Comparison of ENCODE assay signal across 8 cellular contexts in the genomic region with DNA sequence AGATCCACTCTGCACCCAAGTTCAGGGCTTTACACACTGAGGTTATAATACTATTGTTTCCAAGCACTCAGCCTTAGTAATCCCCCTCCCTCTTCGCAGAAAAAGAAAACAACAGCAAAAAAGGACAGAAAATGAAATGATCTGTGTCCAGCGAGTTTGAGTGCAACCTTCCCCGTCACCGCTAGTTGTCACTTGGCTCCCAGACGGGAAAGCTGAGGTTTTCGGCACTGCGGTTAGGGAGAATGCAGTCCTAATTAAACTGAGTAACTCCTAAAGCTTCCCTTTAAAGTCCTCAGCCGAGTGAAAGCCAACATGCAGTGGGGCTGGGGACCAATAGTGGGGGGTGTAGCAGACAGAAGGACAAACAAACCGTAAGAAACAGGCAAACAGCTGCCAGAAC. TPM values are rescaled to one million over a fixed set of nuclear protein-coding genes. Genes with fewer than 3 reads are reported as not detected.
DNase-seq lines count a peak whose midpoint lies in the region; TF ChIP-seq lines count a peak whose summit lies in the region.
"Had no signal": no experiment of that assay in that cellular context is flagged by ENCODE, and none has a peak within 500 bp of the region (broad histone marks: within the 10 kb centered on the region; RNA-seq: fewer than 3 reads in every experiment).

No MANE protein-coding gene starts in this region.

- no peak overlapping the region for H2BK120ac ChIP-seq in neuronal stem cell (ENCODE audit: low read depth, low read length)

- H2BK15ac ChIP-seq in neuronal stem cell (ENCODE audit: low read length): no peak overlapping the region

- peak; percentile 44 for TF ChIP-seq CTCF in GM12874 (IDR thresholded peaks at IDR 0.05; ENCODE audit: insufficient read depth, low read depth, low read length)
- TF ChIP-seq CTCF in choroid plexus epithelial cell (conservative IDR thresholded peaks at IDR 0.05; ENCODE audit: low read depth, low read length): peak; percentile 74
- TF ChIP-seq CTCF in right atrium auricular region (IDR thresholded peaks at IDR 0.05): no peak

- no peak overlapping the region for H4K8ac ChIP-seq in neuronal stem cell (ENCODE audit: low read depth, low read length)

- no CpG with 5 or more reads among the region's 9 CpGs for WGBS in neuronal stem cell (ENCODE audit: extremely low coverage in 2 of 2, insufficient read length in 2 of 2, insufficient replicate concordance in 1 of 2), 2 donors

- H3K27me3 ChIP-seq in neuronal stem cell (ENCODE audit: control insufficient read depth in 3 of 3, insufficient read depth in 3 of 3, low read depth in 1 of 3, low read length in 3 of 3) (peaks cover 0 to 33% (median 21%) of the 10 kb centered on the region in 3 experiments), right atrium auricular region (no peaks in the 10 kb centered on the region)

- no peak overlapping the region for H2BK5ac ChIP-seq in neuronal stem cell (ENCODE audit: low read length)

- no peaks in the 10 kb centered on the region for H3K79me1 ChIP-seq in neuronal stem cell (ENCODE audit: low read depth, low read length)

- no peaks in the 10 kb centered on the region for H3K36me3 ChIP-seq in neuronal stem cell (replicated peaks in 1 of 2; ENCODE audit: control insufficient read depth in 2 of 2, insufficient read depth in 2 of 2, low read length in 2 of 2)
- no peaks in the 10 kb centered on the region for H3K36me3 ChIP-seq in right atrium auricular region

- H2BK12ac ChIP-seq in neuronal stem cell (ENCODE audit: low read length): no peak overlapping the region

- DNase-seq in NCI-H510A (lab: John Stamatoyannopoulos, UW) (peak; percentile 4), choroid plexus epithelial cell (ENCODE audit: low read depth) (peak; percentile 33), neuronal stem cell (ENCODE audit: low spot score) (peak; percentile 40), ACHN (no peak), right atrium auricular region (ENCODE audit: low spot score) (no peak)
- DNase-seq in NK-92 treated with Interleukin-12 subunit alpha and Interleukin-12 subunit beta, amount 100 ng/mL, for 24 hours (lab: John Stamatoyannopoulos, UW): no peak
- DNase-seq: NCI-H446 treated with DMSO at 0.1 percent for 48 hours had no signal

- H3K4ac ChIP-seq in neuronal stem cell (ENCODE audit: low read length): no peak overlapping the region

- H3K4me1 ChIP-seq in neuronal stem cell (ENCODE audit: control insufficient read depth in 2 of 2, insufficient read depth in 1 of 2, low read depth in 1 of 2, low read length in 2 of 2) (no peaks in the 10 kb centered on the region), right atrium auricular region (no peaks in the 10 kb centered on the region)

- no peak overlapping the region for H2AK5ac ChIP-seq in neuronal stem cell (ENCODE audit: low read depth, low read length)

- H2AFZ ChIP-seq in neuronal stem cell (ENCODE audit: low read length): no peak overlapping the region

- H4K91ac ChIP-seq in neuronal stem cell (ENCODE audit: low read depth, low read length, poor library complexity): no peak overlapping the region

- no peak overlapping the region for H3K18ac ChIP-seq in neuronal stem cell (ENCODE audit: low read length)

- H3K9me3 ChIP-seq in neuronal stem cell (replicated peaks in 1 of 2; ENCODE audit: control insufficient read depth in 2 of 2, insufficient read depth in 1 of 2, low read depth in 1 of 2, low read length in 2 of 2): no peaks in the 10 kb centered on the region
- H3K9me3 ChIP-seq in right atrium auricular region: no peaks in the 10 kb centered on the region

- no peak overlapping the region for H3K23ac ChIP-seq in neuronal stem cell (ENCODE audit: low read depth, low read length, poor library complexity)

- H3K4me3 ChIP-seq in choroid plexus epithelial cell (ENCODE audit: low read depth, low read length): no peak overlapping the region
- no peak overlapping the region for H3K4me3 ChIP-seq in neuronal stem cell (ENCODE audit: low read length in 2 of 2)
- H3K4me3 ChIP-seq in right atrium auricular region: no peak overlapping the region

- H3K4me2 ChIP-seq in neuronal stem cell (ENCODE audit: insufficient read depth, low read length, poor library complexity, severe bottlenecking): no peak overlapping the region

- H3K27ac ChIP-seq in neuronal stem cell (replicated peaks; ENCODE audit: low read length) (no peak overlapping the region), right atrium auricular region (no peak overlapping the region)

- no peak overlapping the region for H3K14ac ChIP-seq in neuronal stem cell (ENCODE audit: low read length)

- H3K9ac ChIP-seq in neuronal stem cell (ENCODE audit: low read depth, low read length, poor library complexity): no peak overlapping the region

- in situ Hi-C loops in ACHN (cut with HindIII; ENCODE audit: low pct_ligation_motif_present, low pct_unique_long_range_greater_than_20kb, low sequenced_read_pairs): no loop called here

RNA-seq across cellular contexts. Expression of a gene that starts 0.8 kb away (rescaled TPM):
- polyA plus RNA-seq in neuronal stem cell (2013, experiment 1 of 2): not detected
- not detected for polyA plus RNA-seq in neuronal stem cell (2013, experiment 2 of 2)
- not detected for total RNA-seq in right atrium auricular region

Comparison
In these comparisons a context has a peak if more than half of its experiments do, and no peak if none do; other contexts are left out.
1. CTCF ChIP-seq: peak in GM12874 (single experiment) and choroid plexus epithelial cell (single experiment); none in right atrium auricular region (0 of 2).
2. DNase-seq: peak in NCI-H510A (single experiment), choroid plexus epithelial cell (single experiment) and neuronal stem cell (single experiment); none in ACHN (single experiment), right atrium auricular region (single experiment) and NK-92 treated with Interleukin-12 subunit alpha and Interleukin-12 subunit beta, amount 100 ng/mL, for 24 hours (single experiment).